8 cellular contexts compared by ENCODE assay signal in the genomic region with DNA sequence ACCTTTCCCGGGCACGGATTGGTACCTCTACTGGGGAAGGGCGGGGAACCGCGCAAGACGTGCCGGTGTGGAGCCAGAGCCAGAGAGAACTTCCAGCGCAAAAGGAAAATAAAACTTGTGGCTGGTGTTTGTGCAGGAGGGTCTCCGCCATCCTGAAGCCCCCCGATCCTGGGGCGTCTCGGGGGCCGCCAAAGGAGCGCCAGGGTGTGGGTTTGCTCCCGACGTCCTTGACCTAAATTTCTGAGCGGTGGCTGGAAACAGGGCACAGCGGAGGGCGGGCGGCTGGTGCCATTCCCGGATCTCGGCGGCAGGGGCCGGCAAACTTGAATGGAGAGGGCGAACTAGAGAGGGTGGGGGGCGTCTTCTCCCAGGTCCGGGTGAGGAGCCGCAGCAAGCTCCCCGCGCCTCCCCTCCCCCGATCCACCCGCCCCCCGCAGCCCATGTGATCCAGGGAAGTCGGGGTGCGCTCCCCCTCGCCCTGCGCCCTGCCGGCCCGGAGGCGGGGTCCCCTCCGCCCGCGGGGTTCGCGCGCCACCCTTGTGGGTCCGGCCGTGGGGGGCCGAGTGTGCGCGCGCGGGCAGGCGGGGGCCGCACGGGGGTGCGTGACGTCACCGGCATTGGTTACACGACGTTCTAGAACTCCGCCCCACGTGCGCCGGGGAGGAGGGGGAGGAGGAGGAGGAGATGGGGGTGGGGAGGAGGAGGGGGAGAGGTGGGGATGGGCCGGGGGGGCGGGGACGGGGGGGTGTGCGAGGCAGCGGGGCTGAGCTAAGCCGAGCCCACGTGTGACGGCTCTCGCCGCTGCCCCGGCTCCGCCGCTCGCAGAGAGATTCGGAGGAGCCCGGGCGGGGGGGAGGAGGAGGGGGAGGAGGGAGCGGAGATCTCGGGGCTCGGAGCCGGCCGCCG. TPM values are rescaled to one million over a fixed set of nuclear protein-coding genes. Genes with fewer than 3 reads are reported as not detected.
A peak's percentile ranks its signal among the peaks of the same experiment; 100 is the strongest.
DNase-seq lines count a peak whose midpoint lies in the region; ATAC-seq and TF ChIP-seq lines count a peak whose summit lies in the region.

A gene (plus strand): TSS at position 748 of the 906 bp plus-strand sequence. CDS start 220 bp downstream, outside the sequence.

- peaks cover 14% of the 10 kb centered on the region for H3K4me1 ChIP-seq in lower lobe of right lung

- no peaks in the 10 kb centered on the region for H3K27me3 ChIP-seq in lower lobe of right lung (ENCODE audit: low read depth)

- peak within 1 kb of the TSS; percentile 52 for H3K4me3 ChIP-seq in AG09309 (ENCODE audit: control insufficient read depth, low read depth, low read length)
- H3K4me3 ChIP-seq in lower lobe of right lung, result peak within 1 kb of the TSS; percentile 79

- H3K27ac ChIP-seq in lower lobe of right lung, result peak within 1 kb of the TSS; percentile 88

- ATAC-seq in HG03442 (IDR thresholded peaks at IDR 0.05; ENCODE audit: unreplicated experiment) (peak; percentile 71), lower lobe of right lung (peak; percentile 93 to 95)

- peak; percentile 13 for DNase-seq in AG09309 (ENCODE audit: low read depth)
- DNase-seq in GM19238 (ENCODE audit: insufficient read length, low spot score), result peak; percentile 65
- peak; percentile 95 for DNase-seq in NCI-H82 (lab: John Stamatoyannopoulos, UW)
- peak; percentile 90 for DNase-seq in activated CD8-positive, alpha-beta memory T cell treated with anti-CD3 and anti-CD28 coated beads for 1 hour (ENCODE audit: extremely low read depth in 1 of 2, low read depth in 1 of 2)
- DNase-seq in ecto neural progenitor cell (ENCODE audit: low spot score), result peak; percentile 94
- DNase-seq in lower lobe of right lung, result peak; percentile 92
- peak; percentile 78 to 88 for DNase-seq in stimulated activated CD4-positive, alpha-beta T cell treated with anti-CD3 and anti-CD28 coated beads, Interleukin-4, amount 100 ng/mL, for 48 hours (ENCODE audit: low read depth in 2 of 2)

- intact Hi-C loops in lower lobe of right lung (cut with DNase I), result no loop called here

- no peaks in the 10 kb centered on the region for H3K36me3 ChIP-seq in lower lobe of right lung

- H3K9me3 ChIP-seq in lower lobe of right lung, result no peaks in the 10 kb centered on the region

- TF ChIP-seq CTCF in AG09309 (IDR thresholded peaks at IDR 0.05; ENCODE audit: control insufficient read depth, insufficient read depth, low read depth, low read length, missing control alignments) (no peak), lower lobe of right lung (IDR thresholded peaks at IDR 0.05) (no peak)

RNA-seq across cellular contexts. Expression of the gene that starts here (rescaled TPM):
- 43.9 TPM for total RNA-seq in lower lobe of right lung

Comparison
In these comparisons a context has a peak if more than half of its experiments do, and no peak if none do; other contexts are left out.
1. Peak in every context shown above with its lines: DNase-seq, ATAC-seq, H3K4me3 ChIP-seq and H3K27ac ChIP-seq.
2. DNase-seq: peak in every context shown above with its lines; median percentile 95 in NCI-H82; 94 in ecto neural progenitor cell; 92 in lower lobe of right lung; 90 in activated CD8-positive, alpha-beta memory T cell treated with anti-CD3 and anti-CD28 coated beads for 1 hour; 83 in stimulated activated CD4-positive, alpha-beta T cell treated with anti-CD3 and anti-CD28 coated beads, Interleukin-4, amount 100 ng/mL, for 48 hours; 65 in GM19238; 13 in AG09309.